8 cellular contexts compared by ENCODE assay signal in the genomic region with DNA sequence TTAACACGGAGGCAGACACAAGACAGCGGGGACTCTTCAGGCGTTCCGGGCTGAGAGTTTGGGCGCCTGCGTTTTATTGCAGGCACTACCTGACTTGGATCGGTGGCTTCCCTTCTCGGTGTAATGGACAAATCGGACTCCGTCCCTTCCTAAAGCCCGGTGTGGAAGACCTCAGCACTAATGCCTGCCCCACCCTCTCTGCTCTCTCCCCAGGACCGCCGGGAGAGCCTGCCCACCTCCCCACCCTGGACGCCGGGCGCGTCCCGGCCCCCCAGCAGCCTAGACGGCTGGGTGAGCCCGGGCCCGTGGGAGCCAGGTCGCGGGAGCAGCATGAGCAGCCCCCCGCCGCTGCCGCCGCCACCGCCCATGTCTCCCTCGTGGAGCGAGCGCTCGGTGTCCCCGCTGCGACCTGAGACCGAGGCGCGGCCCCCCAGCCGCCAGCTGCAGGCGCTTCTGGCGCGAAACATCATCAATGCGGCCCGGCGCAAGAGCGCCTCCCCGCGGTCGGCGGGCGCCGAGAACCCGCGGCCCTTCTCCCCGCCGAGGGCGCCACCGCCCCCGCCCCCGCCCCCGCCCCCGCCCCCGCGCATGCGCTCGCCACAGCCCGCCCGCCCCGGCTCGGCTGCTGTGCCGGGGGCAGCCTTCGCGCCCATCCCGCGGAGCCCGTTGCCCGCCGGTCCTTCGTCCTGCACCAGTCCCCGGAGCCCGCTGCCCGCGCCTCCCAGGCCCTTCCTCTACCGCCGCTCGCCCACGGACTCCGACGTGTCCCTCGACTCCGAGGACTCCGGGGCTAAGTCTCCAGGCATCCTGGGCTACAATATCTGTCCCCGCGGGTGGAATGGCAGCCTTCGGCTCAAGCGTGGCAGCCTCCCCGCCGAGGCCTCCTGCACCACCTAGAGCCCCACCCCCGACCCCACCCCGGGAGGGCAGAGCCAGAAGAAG. TPM values are rescaled to one million over a fixed set of nuclear protein-coding genes. Genes with fewer than 3 reads are reported as not detected.
A peak's percentile ranks its signal among the peaks of the same experiment; 100 is the strongest.
DNase-seq lines count a peak whose midpoint lies in the region; ATAC-seq, FAIRE-seq and TF ChIP-seq lines count a peak whose summit lies in the region.

No MANE protein-coding gene starts in this region.

- H3K79me1 ChIP-seq in H1 (ENCODE audit: low read depth, low read length) = no peaks in the 10 kb centered on the region

- peak overlapping the region; percentile 4 for H3K4ac ChIP-seq in H1 (replicated peaks; ENCODE audit: insufficient read length, low read depth, low read length)

- no peak overlapping the region for H3K14ac ChIP-seq in H1 (ENCODE audit: insufficient read length)

- H3K23me2 ChIP-seq in H1 (ENCODE audit: low read depth, low read length) = peaks cover 2% of the 10 kb centered on the region; the same call in 1 of the 2 replicates

- intact Hi-C loops in activated CD4-positive, alpha-beta memory T cell treated with anti-CD3 and anti-CD28 coated beads for 36 hours (cut with micrococcal nuclease) = loop anchor here (1.0 to 5.0 kb wide), 4 partner anchors 95 to 198 kb away; partner anchors contain the start of gene IRGM

- CTCF ChIA-PET in AG04449 (lab: Yijun Ruan, JAX) = interaction anchor here (0.6 to 18.8 kb wide), 20 partner anchors 9 to 198 kb away, joined by 3 to 366 read pairs (median 6); partner anchors contain the start of genes RBM22 and SYNPO
- CTCF ChIA-PET in activated CD4-positive, alpha-beta memory T cell treated with anti-CD3 and anti-CD28 coated beads for 36 hours (lab: Charles Lee) = interaction anchor here (0.6 to 5.6 kb wide), 14 partner anchors 11 to 512 kb away, joined by 3 to 49 read pairs (median 4); partner anchors contain the start of gene IRGM
- CTCF ChIA-PET in H1 (lab: Charles Lee; ENCODE audit: partially characterized antibody) = interaction anchor here (0.8 to 20.1 kb wide), 21 partner anchors 10 to 206 kb away, joined by 3 to 303 read pairs (median 4); partner anchors contain the start of gene SYNPO

- H3K56ac ChIP-seq in H1 (replicated peaks; ENCODE audit: insufficient read length, low read depth, low read length) = peak overlapping the region; percentile 55

- no peaks in the 10 kb centered on the region for H3K36me3 ChIP-seq in H1 (ENCODE audit: control insufficient read depth in 2 of 4, insufficient read depth in 4 of 4, low read length in 3 of 4)

- peak overlapping the region; percentile 55 to 74 (median 60); a peak in 6 of 7 replicates for H3K9ac ChIP-seq in H1 (replicated peaks in 1 of 4; ENCODE audit: extremely low read depth in 1 of 4, low read depth in 3 of 4, low read length in 3 of 4)

- no peaks in the 10 kb centered on the region for H4K20me1 ChIP-seq in H1 (replicated peaks in 1 of 2; ENCODE audit: control insufficient read depth in 1 of 2, insufficient read depth in 2 of 2, low read length in 2 of 2)

- peak; percentile 71 to 79 for TF ChIP-seq RAD21 in H1 (IDR thresholded peaks at IDR 0.05 in 1 of 2, conservative IDR thresholded peaks at IDR 0.05 in 1 of 2; ENCODE audit: low read depth in 2 of 2, low read length in 2 of 2)

- H3K4me3 ChIP-seq in AG04449 (ENCODE audit: low read depth, low read length) (peak overlapping the region; percentile 59), H1 (ENCODE audit: extremely low read depth in 1 of 4, insufficient read depth in 2 of 4, low read depth in 3 of 4, low read length in 4 of 4) (peak overlapping the region; percentile 44 to 78 (median 46))

- peak overlapping the region; percentile 95 for H3K18ac ChIP-seq in H1 (ENCODE audit: extremely low read depth, low read length)

- H2BK5ac ChIP-seq in H1 (ENCODE audit: low read depth, low read length) = peak overlapping the region; percentile 56; the same call in 1 of the 2 replicates

- peak overlapping the region; percentile 91 for H4K5ac ChIP-seq in H1 (ENCODE audit: insufficient read length, low read depth, low read length)

- H2AK5ac ChIP-seq in H1 (ENCODE audit: low read depth, low read length) = no peak overlapping the region

- DNase-seq in AG04449 (ENCODE audit: low read depth, low spot score) = no peak
- peak; percentile 63 for DNase-seq in NCI-H510A treated with DMSO at 0.1 percent for 48 hours (lab: John Stamatoyannopoulos, UW)
- peak; percentile 80 for DNase-seq in activated CD4-positive, alpha-beta memory T cell treated with anti-CD3 and anti-CD28 coated beads for 36 hours
- DNase-seq in H1 (ENCODE audit: low read depth in 1 of 2, low spot score in 2 of 2) = peak in 1 of 2 experiments; percentile 94
- DNase-seq in middle frontal gyrus (ENCODE audit: extremely low spot score, low spot score) = peak; percentile 39
- DNase-seq in stimulated activated CD8-positive, alpha-beta memory T cell treated with anti-CD3 and anti-CD28 coated beads, Interleukin-4, amount 100 ng/mL, for 1 hour (ENCODE audit: low read depth in 2 of 2, low spot score in 1 of 2) = peak; percentile 46 to 65

- H3K27me3 Mint-ChIP-seq in activated CD4-positive, alpha-beta memory T cell treated with anti-CD3 and anti-CD28 coated beads for 36 hours = no peaks in the 10 kb centered on the region

- 0% methylated on average over 31 of the region's 99 CpGs; no CpG with 5 or more reads in 1 of the 2 experiments for WGBS in H1 (ENCODE audit: extremely low coverage in 1 of 2, insufficient coverage in 1 of 2, insufficient read length in 1 of 2, insufficient replicate concordance in 2 of 2, low coverage in 1 of 2, low lambda C conversion rate in 2 of 2, missing lambda C conversion rate in 1 of 2), 2 experiments

- peaks cover 0 to 11% (median 3%) of the 10 kb centered on the region in 4 experiments; a peak in 4 of 7 replicates for H3K4me1 ChIP-seq in H1 (replicated peaks in 1 of 4; ENCODE audit: control insufficient read depth in 3 of 4, insufficient read depth in 4 of 4, low read length in 3 of 4)

- TF ChIP-seq POLR2A in GM18526 (IDR thresholded peaks at IDR 0.05; ENCODE audit: extremely low read depth, insufficient read length) = peak; percentile 38
- peak in 1 of 2 experiments; percentile 60; a peak in 2 of 3 replicates for TF ChIP-seq POLR2A in H1 (IDR thresholded peaks at IDR 0.05; ENCODE audit: control extremely low read depth in 1 of 2, low read depth in 2 of 2, low read length in 2 of 2)

- FAIRE-seq in H1 (lab: Jason Lieb, UNC) = no peak

- H2BK120ac ChIP-seq in H1 (replicated peaks; ENCODE audit: low read depth, low read length) = no peak overlapping the region

- peak overlapping the region; percentile 65 to 96 for H3K4me2 ChIP-seq in H1 (ENCODE audit: insufficient read depth in 1 of 2, low read depth in 2 of 2, low read length in 2 of 2)

- H4K8ac ChIP-seq in H1 (ENCODE audit: extremely low read depth, insufficient read depth, low read length) = peak overlapping the region; percentile 95

- no peaks in the 10 kb centered on the region for H3K79me2 ChIP-seq in H1 (ENCODE audit: control insufficient read depth in 1 of 2, insufficient read depth in 2 of 2, low read length in 2 of 2)

- peak overlapping the region; percentile 70 for H3K4me3 Mint-ChIP-seq in activated CD4-positive, alpha-beta memory T cell treated with anti-CD3 and anti-CD28 coated beads for 36 hours

- H3K9me3 ChIP-seq in H1 (ENCODE audit: insufficient read depth in 2 of 2, low read depth in 1 of 2, low read length in 1 of 2) = no peaks in the 10 kb centered on the region

- H2BK12ac ChIP-seq in H1 (ENCODE audit: low read depth, low read length) = peak overlapping the region; percentile 2; the same call in 1 of the 2 replicates

- no peak for TF ChIP-seq EP300 in H1 (IDR thresholded peaks at IDR 0.05; ENCODE audit: borderline replicate concordance in 1 of 2, low read depth in 2 of 2, low read length in 2 of 2)

- H3K27ac ChIP-seq in H1 (ENCODE audit: low read depth, low read length) = no peak overlapping the region; the same call in 1 of the 2 replicates

- H2AFZ ChIP-seq in H1 (ENCODE audit: low read length) = peak overlapping the region; percentile 87; the same call in 1 of the 2 replicates

- POLR2A ChIA-PET in AG04449 (lab: Yijun Ruan, JAX) = interaction anchor here (0.8 kb wide), 1 partner anchor 129 kb away, joined by 3 read pairs; no protein-coding TSS in a partner anchor
- POLR2A ChIA-PET in activated CD4-positive, alpha-beta memory T cell treated with anti-CD3 and anti-CD28 coated beads for 36 hours (lab: Charles Lee) = no interaction called here
- POLR2A ChIA-PET in H1 (lab: Charles Lee; ENCODE audit: partially characterized antibody) = interaction anchor here (0.6 to 8.2 kb wide), 7 partner anchors 16 to 207 kb away, joined by 3 to 70 read pairs (median 4); partner anchors contain the start of gene RPS14

- H3K23ac ChIP-seq in H1 (ENCODE audit: insufficient read length) = no peak overlapping the region

- no peak overlapping the region for H2BK15ac ChIP-seq in H1 (ENCODE audit: low read length)

- no peaks in the 10 kb centered on the region for H3K9me3 Mint-ChIP-seq in activated CD4-positive, alpha-beta memory T cell treated with anti-CD3 and anti-CD28 coated beads for 36 hours

- ATAC-seq in HG03135 (IDR thresholded peaks at IDR 0.05; ENCODE audit: unreplicated experiment) = peak; percentile 76

- peak; percentile 78 for TF ChIP-seq CTCF in AG04449 (IDR thresholded peaks at IDR 0.05; ENCODE audit: insufficient read depth, low read length, missing control alignments)
- TF ChIP-seq CTCF in H1 (IDR thresholded peaks at IDR 0.05; ENCODE audit: control extremely low read depth in 1 of 3, insufficient read depth in 1 of 3, low read depth in 1 of 3, low read length in 3 of 3) = peak in 2 of 3 experiments; percentile 57 to 82; a peak in 3 of 4 replicates

- no peak overlapping the region for H2BK20ac ChIP-seq in H1 (ENCODE audit: low read length)

- H3K27me3 ChIP-seq in H1 (replicated peaks in 1 of 4; ENCODE audit: control insufficient read depth in 3 of 4, extremely low read depth in 1 of 4, insufficient read depth in 3 of 4, low read length in 3 of 4) = no peaks in the 10 kb centered on the region; a peak in 1 of 7 replicates

- H3K27ac Mint-ChIP-seq in activated CD4-positive, alpha-beta memory T cell treated with anti-CD3 and anti-CD28 coated beads for 36 hours = no peak overlapping the region

- H4K91ac ChIP-seq in H1 (replicated peaks; ENCODE audit: insufficient read length, low read length) = peak overlapping the region; percentile 10

- no peaks in the 10 kb centered on the region for H3K36me3 Mint-ChIP-seq in activated CD4-positive, alpha-beta memory T cell treated with anti-CD3 and anti-CD28 coated beads for 36 hours

- H3K4me1 Mint-ChIP-seq in activated CD4-positive, alpha-beta memory T cell treated with anti-CD3 and anti-CD28 coated beads for 36 hours (ENCODE audit: low read depth) = peaks cover 2% of the 10 kb centered on the region

RNA-seq across cellular contexts. Expression of gene MYOZ3, which starts 4.6 kb away (rescaled TPM):
- total RNA-seq in activated CD4-positive, alpha-beta memory T cell treated with anti-CD3 and anti-CD28 coated beads for 36 hours = under 1 TPM; 0.07 to 0.21 TPM
- total RNA-seq in H1 (2021; fragmentation: NEBNext Ultra II Directional; extraction: Animal tissue kit (Norgen Biotek cat#: 25700)) = 19.1 and 19.4 TPM in 2 replicates
- polyA plus RNA-seq in H1 (2011; rRNA removed) = 9.6 and 12.4 TPM in 2 replicates
- polyA plus RNA-seq in H1 (2011; cell fraction: cytosol; rRNA removed) = 10.0 TPM
- 15.5 TPM for polyA plus RNA-seq in H1 (2011; cell fraction: nucleus; rRNA removed)
- polyA plus RNA-seq in H1 (2012, experiment 1 of 2) = 26.8 to 40.0 TPM (median 29.3 TPM) in 4 replicates
- polyA plus RNA-seq in H1 (2012, experiment 2 of 2) = 13.4 TPM
- polyA plus RNA-seq in H1 (2013, experiment 1 of 2) = 17.4 TPM
- 12.8 TPM for polyA plus RNA-seq in H1 (2013, experiment 2 of 2)
- 7.4 and 9.0 TPM in 2 replicates for polyA minus RNA-seq in H1 (2011; rRNA and poly(A)+ RNA removed)
- 21.7 TPM for polyA minus RNA-seq in H1 (2011; cell fraction: cytosol; rRNA and poly(A)+ RNA removed)
- polyA minus RNA-seq in H1 (2011; cell fraction: nucleus; rRNA and poly(A)+ RNA removed) = 28.7 TPM

RNA-seq across cellular contexts. Expression of gene SYNPO, which starts 16.0 kb away (rescaled TPM):
- total RNA-seq in activated CD4-positive, alpha-beta memory T cell treated with anti-CD3 and anti-CD28 coated beads for 36 hours = under 1 TPM; 0.10 to 0.14 TPM
- 1.9 and 2.3 TPM in 2 replicates for total RNA-seq in H1 (2021; fragmentation: NEBNext Ultra II Directional; extraction: Animal tissue kit (Norgen Biotek cat#: 25700))
- 2.2 and 2.3 TPM in 2 replicates for polyA plus RNA-seq in H1 (2011; rRNA removed)
- 1.7 TPM for polyA plus RNA-seq in H1 (2011; cell fraction: cytosol; rRNA removed)
- 3.0 TPM for polyA plus RNA-seq in H1 (2011; cell fraction: nucleus; rRNA removed)
- 0.95 to 1.6 TPM (median 1.3 TPM) in 4 replicates for polyA plus RNA-seq in H1 (2012, experiment 1 of 2)
- 1.3 TPM for polyA plus RNA-seq in H1 (2012, experiment 2 of 2)
- 1.9 TPM for polyA plus RNA-seq in H1 (2013, experiment 1 of 2)
- 1.7 TPM for polyA plus RNA-seq in H1 (2013, experiment 2 of 2)
- polyA minus RNA-seq in H1 (2011; rRNA and poly(A)+ RNA removed) = 1.8 and 5.5 TPM in 2 replicates
- 1.2 TPM for polyA minus RNA-seq in H1 (2011; cell fraction: cytosol; rRNA and poly(A)+ RNA removed)
- 3.1 TPM for polyA minus RNA-seq in H1 (2011; cell fraction: nucleus; rRNA and poly(A)+ RNA removed)

RNA-seq across cellular contexts. Expression of gene RBM22, which starts 44.4 kb away (rescaled TPM):
- total RNA-seq in activated CD4-positive, alpha-beta memory T cell treated with anti-CD3 and anti-CD28 coated beads for 36 hours = 10 to 100 TPM; 59.6 to 66.4 TPM
- 33.9 and 34.0 TPM in 2 replicates for total RNA-seq in H1 (2021; fragmentation: NEBNext Ultra II Directional; extraction: Animal tissue kit (Norgen Biotek cat#: 25700))
- polyA plus RNA-seq in H1 (2011; rRNA removed) = 20.8 TPM in 2 replicates
- 23.6 TPM for polyA plus RNA-seq in H1 (2011; cell fraction: cytosol; rRNA removed)
- 18.2 TPM for polyA plus RNA-seq in H1 (2011; cell fraction: nucleus; rRNA removed)
- 25.7 to 30.8 TPM (median 28.0 TPM) in 4 replicates for polyA plus RNA-seq in H1 (2012, experiment 1 of 2)
- 12.1 TPM for polyA plus RNA-seq in H1 (2012, experiment 2 of 2)
- polyA plus RNA-seq in H1 (2013, experiment 1 of 2) = 28.6 TPM
- 28.3 TPM for polyA plus RNA-seq in H1 (2013, experiment 2 of 2)
- 22.6 and 31.1 TPM in 2 replicates for polyA minus RNA-seq in H1 (2011; rRNA and poly(A)+ RNA removed)
- 20.6 TPM for polyA minus RNA-seq in H1 (2011; cell fraction: cytosol; rRNA and poly(A)+ RNA removed)
- polyA minus RNA-seq in H1 (2011; cell fraction: nucleus; rRNA and poly(A)+ RNA removed) = 33.2 TPM

Comparison
In these comparisons a context has a peak if more than half of its experiments do, and no peak if none do; other contexts are left out.
1. RNA of gene MYOZ3, which starts 4.6 kb away (total RNA-seq): 19.1 to 19.4 TPM in H1; 0.07 to 0.21 TPM in activated CD4-positive, alpha-beta memory T cell treated with anti-CD3 and anti-CD28 coated beads for 36 hours; every median in the first group is over 10 times any median in the second.